In genomic region chr21:39050839-39051560, GRCh38 we compare ENCODE assay signal across 21 cellular contexts.
DNase-seq lines count a peak whose midpoint lies in the region; ATAC-seq and TF ChIP-seq lines count a peak whose summit lies in the region.
"Had no signal": no experiment of that assay in that cellular context is flagged by ENCODE, and none has a peak within 500 bp of the region (broad histone marks: within the 10 kb centered on the region; RNA-seq: fewer than 3 reads in every experiment).

No MANE protein-coding gene starts in this region.

- no peak for DNase-seq in Right ventricle myocardium inferior (ENCODE audit: missing footprints)
- no peak for DNase-seq in cardiac septum (ENCODE audit: low spot score)
- no peak for DNase-seq in epithelial cell of prostate (ENCODE audit: low read depth, low spot score)
- DNase-seq in neural crest cell (ENCODE audit: low read depth, low spot score), result no peak
- DNase-seq in NCI-H1694 treated with DMSO at 0.1 percent for 48 hours (lab: John Stamatoyannopoulos, UW), result no peak
- no peak for DNase-seq in GM13976 (ENCODE audit: low spot score)
- DNase-seq in NCI-H524 treated with DMSO at 0.1 percent for 48 hours (lab: John Stamatoyannopoulos, UW), result no peak
- DNase-seq in stimulated activated CD4-positive, alpha-beta T cell treated with anti-CD3 and anti-CD28 coated beads, Interleukin-15, amount 100 ng/mL, for 24 hours, result no peak
- DNase-seq: activated CD4-positive, CD25-positive, alpha-beta regulatory T cell; activated naive CD4-positive, alpha-beta T cell treated with anti-CD3 and anti-CD28 coated beads, Interleukin-2, amount 10 ng/mL, durations not matched to agents 7 days and 5 days; activated T-cell treated with anti-CD3 and anti-CD28 coated beads, Interleukin-2, amount 50 U/mL, for 4 hours; CD4-positive, CD25-positive, alpha-beta regulatory T cell; DMS 273 treated with DMSO at 0.1 percent for 48 hours; head of caudate nucleus; MV-4-11; NCI-H2107; NCI-H526; ovary; stimulated activated CD4-positive, alpha-beta T cell treated with anti-CD3 and anti-CD28 coated beads, Interleukin-4, amount 100 ng/mL, for 24 hours; T-helper 9 cell had no signal

- no peak overlapping the region for H3K4me3 Mint-ChIP-seq in neural crest cell
- H3K4me3 Mint-ChIP-seq: activated naive CD4-positive, alpha-beta T cell treated with anti-CD3 and anti-CD28 coated beads, Interleukin-2, amount 10 ng/mL, durations not matched to agents 7 days and 5 days; activated T-cell treated with anti-CD3 and anti-CD28 coated beads, Interleukin-2, amount 50 U/mL, for 4 hours; CD4-positive, CD25-positive, alpha-beta regulatory T cell had no signal

- H3K4me1 Mint-ChIP-seq in neural crest cell, result peaks cover 14% of the 10 kb centered on the region
- H3K4me1 Mint-ChIP-seq: activated naive CD4-positive, alpha-beta T cell treated with anti-CD3 and anti-CD28 coated beads, Interleukin-2, amount 10 ng/mL, durations not matched to agents 7 days and 5 days; CD4-positive, CD25-positive, alpha-beta regulatory T cell had no signal

- in situ Hi-C loops in GM13976 (cut with MboI; ENCODE audit: low sequenced_read_pairs, unreplicated experiment), result no loop called here

- peak overlapping the region; percentile 17 for H3K27ac Mint-ChIP-seq in neural crest cell (ENCODE audit: unreplicated experiment)
- H3K27ac Mint-ChIP-seq: activated naive CD4-positive, alpha-beta T cell treated with anti-CD3 and anti-CD28 coated beads, Interleukin-2, amount 10 ng/mL, durations not matched to agents 7 days and 5 days; CD4-positive, CD25-positive, alpha-beta regulatory T cell had no signal

- H3K9me3 Mint-ChIP-seq in neural crest cell, result no peaks in the 10 kb centered on the region
- H3K9me3 Mint-ChIP-seq: activated naive CD4-positive, alpha-beta T cell treated with anti-CD3 and anti-CD28 coated beads, Interleukin-2, amount 10 ng/mL, durations not matched to agents 7 days and 5 days; activated T-cell treated with anti-CD3 and anti-CD28 coated beads, Interleukin-2, amount 50 U/mL, for 4 hours; CD4-positive, CD25-positive, alpha-beta regulatory T cell had no signal

- intact Hi-C loops in Right ventricle myocardium inferior (cut with DNase I) (loop anchor here (10.0 kb wide), 1 partner anchor 556 kb away; the partner anchor contains the start of gene ERG), cardiac septum (cut with DNase I) (no loop called here)

- peak overlapping the region; percentile 96 for H3K27ac ChIP-seq in epithelial cell of prostate
- H3K27ac ChIP-seq: ovary had no signal

- no peaks in the 10 kb centered on the region for H3K36me3 Mint-ChIP-seq in neural crest cell (ENCODE audit: low read depth)
- H3K36me3 Mint-ChIP-seq: activated naive CD4-positive, alpha-beta T cell treated with anti-CD3 and anti-CD28 coated beads, Interleukin-2, amount 10 ng/mL, durations not matched to agents 7 days and 5 days; CD4-positive, CD25-positive, alpha-beta regulatory T cell had no signal

- H3K27me3 Mint-ChIP-seq in neural crest cell (ENCODE audit: low read depth), result no peaks in the 10 kb centered on the region

- peak; percentile 47 for ATAC-seq in Right ventricle myocardium inferior
- ATAC-seq: activated T-cell treated with anti-CD3 and anti-CD28 coated beads, Interleukin-2, amount 50 U/mL, for 4 hours; K562 had no signal

- TF ChIP-seq CTCF in neural crest cell (conservative IDR thresholded peaks at IDR 0.05) (no peak), GM13976 (IDR thresholded peaks at IDR 0.05; ENCODE audit: borderline replicate concordance, control extremely low read depth, extremely low read depth, insufficient read depth, missing control alignments) (no peak)
